1 cellular context compared by ENCODE assay signal in genomic region chr12:109153711-109154434, GRCh38.
TF ChIP-seq lines count a peak whose summit lies in the region.

No MANE protein-coding gene starts in this region.

TF ChIP-seq in HCT116, 20 proteins besides CTCF, POLR2A, EP300 and RAD21 (continued from another document):
- no peak for TF ChIP-seq MAX (IDR thresholded peaks at IDR 0.05)
- TF ChIP-seq EZH2 (IDR thresholded peaks at IDR 0.05) = no peak
- no peak for TF ChIP-seq SP1 (IDR thresholded peaks at IDR 0.05; ENCODE audit: low read depth)
- TF ChIP-seq JUND (IDR thresholded peaks at IDR 0.05) = no peak
- TF ChIP-seq SRF (IDR thresholded peaks at IDR 0.05; ENCODE audit: low read depth) = no peak
